ENCODE assay signal across 8 cellular contexts in genomic region chr13:32586022-32586900, GRCh38. TPM values are rescaled to one million over a fixed set of nuclear protein-coding genes. Genes with fewer than 3 reads are reported as not detected.
DNase-seq lines count a peak whose midpoint lies in the region; ATAC-seq and TF ChIP-seq lines count a peak whose summit lies in the region.

TSS of gene PDS5B (plus strand) at chr13:32586452. CDS start at chr13:32648773, 62,321 bp downstream.

- peak; percentile 80 for ATAC-seq in GM21528 (IDR thresholded peaks at IDR 0.05; ENCODE audit: low FRiP score, unreplicated experiment)
- peak; percentile 99 for ATAC-seq in mucosa of descending colon

- peak; percentile 95 for TF ChIP-seq CTCF in mucosa of descending colon (IDR thresholded peaks at IDR 0.05)

- peak within 1 kb of the TSS; percentile 88 to 98 (median 94) for H3K4me3 Mint-ChIP-seq in IgD-negative memory B cell

- H3K4me3 ChIP-seq in mucosa of descending colon = peak within 1 kb of the TSS; percentile 74

- peak within 1 kb of the TSS; percentile 83 for H3K27ac ChIP-seq in epithelial cell of prostate

- H3K9me3 Mint-ChIP-seq in IgD-negative memory B cell = no peaks in the 10 kb centered on the region

- H3K27me3 Mint-ChIP-seq in IgD-negative memory B cell = no peaks in the 10 kb centered on the region

- H3K36me3 ChIP-seq in mucosa of descending colon (ENCODE audit: low read depth) = no peaks in the 10 kb centered on the region

- H3K4me1 ChIP-seq in mucosa of descending colon (ENCODE audit: low read depth) = peaks cover 9% of the 10 kb centered on the region

- no peaks in the 10 kb centered on the region for H3K9me3 ChIP-seq in mucosa of descending colon

- H3K36me3 Mint-ChIP-seq in IgD-negative memory B cell = no peaks in the 10 kb centered on the region

- DNase-seq in DMS114 treated with DMSO at 0.1 percent for 48 hours (lab: John Stamatoyannopoulos, UW; ENCODE audit: unreplicated experiment) (peak; percentile 68), OCI-M1 (lab: John Stamatoyannopoulos, UW) (peak; percentile 93), activated T-cell treated with anti-CD3 and anti-CD28 coated beads for 4 hours (peak; percentile 91), epithelial cell of prostate (ENCODE audit: low read depth, low spot score) (peak; percentile 65), mucosa of descending colon (peak; percentile 96 to 97 (median 96))
- DNase-seq in stimulated activated CD8-positive, alpha-beta memory T cell treated with anti-CD3 and anti-CD28 coated beads, Interleukin-4, amount 100 ng/mL, for 24 hours (ENCODE audit: low read depth) = peak; percentile 88

- peaks cover 27 to 33% (median 28%) of the 10 kb centered on the region in 3 donors for H3K4me1 Mint-ChIP-seq in IgD-negative memory B cell

- peak within 1 kb of the TSS; percentile 87 to 95 (median 93) for H3K27ac Mint-ChIP-seq in IgD-negative memory B cell

- intact Hi-C loops in mucosa of descending colon (cut with DNase I, micrococcal nuclease) = loop anchor here in 1 of 2 donors (5.0 kb wide), 1 partner anchor 51 kb away; no protein-coding TSS in a partner anchor

RNA-seq across cellular contexts. Expression of gene PDS5B, which starts in this region (rescaled TPM):
- 31.1 TPM for polyA plus RNA-seq in IgD-negative memory B cell
- total RNA-seq in mucosa of descending colon = 10 to 100 TPM; 25.2 to 66.7 (median 27.5) TPM

Comparison
In these comparisons a context has a peak if more than half of its experiments do, and no peak if none do; other contexts are left out.
1. Peak in every context shown above with its lines: DNase-seq, ATAC-seq, H3K4me3 ChIP-seq and H3K27ac ChIP-seq.